Comparison of ENCODE assay signal across 11 cellular contexts in the genomic region with DNA sequence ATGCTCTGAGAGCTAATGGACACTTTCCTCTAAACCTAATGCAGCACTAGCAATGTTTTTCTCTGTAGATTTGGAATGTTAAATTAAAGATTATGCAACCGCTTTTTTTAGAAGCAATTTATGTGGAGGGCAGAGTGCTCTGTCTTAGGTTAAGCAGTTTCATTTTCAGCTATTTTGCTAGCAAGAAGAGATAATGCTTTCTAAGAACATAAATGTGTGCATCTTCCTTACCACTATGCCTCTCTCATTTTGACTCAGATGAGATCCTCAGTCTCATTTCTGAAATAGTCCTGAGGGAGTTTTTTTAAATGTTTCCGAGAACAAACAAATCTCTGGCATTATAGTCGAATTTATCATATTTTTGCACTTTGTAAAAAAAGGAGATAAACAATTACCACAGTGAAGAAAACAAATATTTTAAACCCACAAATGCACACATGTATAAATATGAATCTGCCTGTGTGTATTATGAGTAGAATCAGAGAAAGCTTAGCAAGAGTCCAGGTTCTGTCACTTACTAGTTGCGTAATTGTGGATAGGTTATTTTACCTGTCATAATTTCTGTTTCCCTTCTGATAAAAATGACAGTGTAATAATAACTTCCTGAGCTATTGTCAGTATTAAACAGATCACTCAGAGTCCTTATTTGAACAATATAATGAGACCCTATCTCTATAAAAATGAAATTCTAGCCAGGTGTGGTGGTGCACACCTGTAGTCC.
DNase-seq lines count a peak whose midpoint lies in the region; ATAC-seq and TF ChIP-seq lines count a peak whose summit lies in the region.
"Had no signal": no experiment of that assay in that cellular context is flagged by ENCODE, and none has a peak within 500 bp of the region (broad histone marks: within the 10 kb centered on the region; RNA-seq: fewer than 3 reads in every experiment).

No MANE protein-coding gene starts in this region.

- H3K36me3 ChIP-seq in mesenchymal stem cell (ENCODE audit: control insufficient read depth in 1 of 2, insufficient read depth in 2 of 2, low read depth in 1 of 2, low read length in 2 of 2) (no peaks in the 10 kb centered on the region), testis (ENCODE audit: low read depth, missing control alignments) (no peaks in the 10 kb centered on the region)
- H3K36me3 ChIP-seq: HAP-1 had no signal

- no peak for DNase-seq in activated CD8-positive, alpha-beta T cell treated with anti-CD3 and anti-CD28 coated beads for 36 hours
- DNase-seq in mesenchymal stem cell (no peak), GM19240 (ENCODE audit: insufficient read length, low spot score) (no peak), OCI-M2 (lab: John Stamatoyannopoulos, UW; ENCODE audit: unreplicated experiment) (no peak), testis (no peak)
- DNase-seq: activated CD4-positive, alpha-beta T cell treated with anti-CD3 and anti-CD28 coated beads for 1 hour; left colon had no signal

- H3K4ac ChIP-seq in mesenchymal stem cell (ENCODE audit: low read depth in 1 of 2, low read length in 2 of 2): no peak overlapping the region

- ATAC-seq in GM18870 (IDR thresholded peaks at IDR 0.05; ENCODE audit: unreplicated experiment) (peak; percentile 99), GM21447 (IDR thresholded peaks at IDR 0.05; ENCODE audit: unreplicated experiment) (peak; percentile 95), HG03095 (IDR thresholded peaks at IDR 0.05; ENCODE audit: unreplicated experiment) (peak; percentile 82)
- peak; percentile 88 for ATAC-seq in activated CD8-positive, alpha-beta T cell treated with anti-CD3 and anti-CD28 coated beads for 36 hours
- ATAC-seq: left colon had no signal

- H3K4me1 ChIP-seq in mesenchymal stem cell (ENCODE audit: control insufficient read depth, insufficient read depth, low read depth, low read length) (no peaks in the 10 kb centered on the region), testis (no peaks in the 10 kb centered on the region)
- H3K4me1 ChIP-seq: HAP-1 had no signal

- CTCF ChIA-PET in activated CD8-positive, alpha-beta T cell treated with anti-CD3 and anti-CD28 coated beads for 36 hours (lab: Charles Lee): interaction anchor here (1.2 kb wide), 1 partner anchor 99 kb away, joined by 3 read pairs; no protein-coding TSS in a partner anchor

- POLR2A ChIA-PET in activated CD8-positive, alpha-beta T cell treated with anti-CD3 and anti-CD28 coated beads for 36 hours (lab: Charles Lee): no interaction called here

- no peak overlapping the region for H3K14ac ChIP-seq in mesenchymal stem cell (ENCODE audit: low read length in 2 of 2)

- no peak overlapping the region for H4K91ac ChIP-seq in mesenchymal stem cell (ENCODE audit: low read length)

- no peak overlapping the region for H2BK15ac ChIP-seq in mesenchymal stem cell (ENCODE audit: low read depth, poor library complexity, severe bottlenecking)

- H2AK5ac ChIP-seq in mesenchymal stem cell (ENCODE audit: low read length, severe bottlenecking): no peak overlapping the region

- no peaks in the 10 kb centered on the region for H3K27me3 ChIP-seq in mesenchymal stem cell (ENCODE audit: control insufficient read depth in 1 of 2, insufficient read depth in 1 of 2, low read length in 2 of 2)
- H3K27me3 ChIP-seq in testis: no peaks in the 10 kb centered on the region

- no peak overlapping the region for H3K27ac ChIP-seq in mesenchymal stem cell (ENCODE audit: low read length, poor library complexity, severe bottlenecking)
- no peak overlapping the region for H3K27ac ChIP-seq in testis

- no peak overlapping the region for H3K18ac ChIP-seq in mesenchymal stem cell (ENCODE audit: low read depth in 1 of 2, low read length in 2 of 2)

- intact Hi-C loops in activated CD8-positive, alpha-beta T cell treated with anti-CD3 and anti-CD28 coated beads for 36 hours (cut with micrococcal nuclease): loop anchor here (5.0 kb wide), 1 partner anchor 94 kb away; no protein-coding TSS in a partner anchor
- intact Hi-C loops in testis (cut with DNase I; ENCODE audit: low total_unique reads): no loop called here

- peaks cover 17% of the 10 kb centered on the region for H3K4me1 Mint-ChIP-seq in activated CD8-positive, alpha-beta T cell treated with anti-CD3 and anti-CD28 coated beads for 36 hours (ENCODE audit: low read depth)

- no peak overlapping the region for H3K23ac ChIP-seq in mesenchymal stem cell (ENCODE audit: low read length in 2 of 2)

- H3K9me3 Mint-ChIP-seq in activated CD8-positive, alpha-beta T cell treated with anti-CD3 and anti-CD28 coated beads for 36 hours: no peaks in the 10 kb centered on the region

- H3K36me3 Mint-ChIP-seq in activated CD8-positive, alpha-beta T cell treated with anti-CD3 and anti-CD28 coated beads for 36 hours (ENCODE audit: low read depth): no peaks in the 10 kb centered on the region

- no peak overlapping the region for H3K4me3 ChIP-seq in mesenchymal stem cell (ENCODE audit: insufficient read depth in 1 of 2, low read depth in 1 of 2, low read length in 2 of 2)
- no peak overlapping the region for H3K4me3 ChIP-seq in testis
- H3K4me3 ChIP-seq: HAP-1 had no signal

- no peak overlapping the region for H3K4me3 Mint-ChIP-seq in activated CD8-positive, alpha-beta T cell treated with anti-CD3 and anti-CD28 coated beads for 36 hours

- H4K8ac ChIP-seq in mesenchymal stem cell (ENCODE audit: low read length): no peak overlapping the region

- TF ChIP-seq CTCF in activated CD8-positive, alpha-beta T cell treated with anti-CD3 and anti-CD28 coated beads for 36 hours (IDR thresholded peaks at IDR 0.05): no peak
- no peak for TF ChIP-seq CTCF in testis (IDR thresholded peaks at IDR 0.05)

- no peak overlapping the region for H2BK120ac ChIP-seq in mesenchymal stem cell (ENCODE audit: low read depth, low read length)

- no peak overlapping the region for H2AFZ ChIP-seq in mesenchymal stem cell (ENCODE audit: low read depth, low read length)

- no peaks in the 10 kb centered on the region for H3K9me3 ChIP-seq in mesenchymal stem cell (ENCODE audit: control insufficient read depth, low read length)
- no peaks in the 10 kb centered on the region for H3K9me3 ChIP-seq in testis
- H3K9me3 ChIP-seq: HAP-1 had no signal

- H3K79me1 ChIP-seq in mesenchymal stem cell (replicated peaks; ENCODE audit: low read length, poor library complexity, severe bottlenecking): no peaks in the 10 kb centered on the region

- H3K27ac Mint-ChIP-seq in activated CD8-positive, alpha-beta T cell treated with anti-CD3 and anti-CD28 coated beads for 36 hours: no peak overlapping the region

- H3K27me3 Mint-ChIP-seq in activated CD8-positive, alpha-beta T cell treated with anti-CD3 and anti-CD28 coated beads for 36 hours: peaks cover 1% of the 10 kb centered on the region

- no peak overlapping the region for H2BK5ac ChIP-seq in mesenchymal stem cell (ENCODE audit: low read depth, low read length, poor library complexity, severe bottlenecking)

- H3K4me2 ChIP-seq in mesenchymal stem cell (ENCODE audit: low read length, poor library complexity, severe bottlenecking): no peak overlapping the region

- no CpG with 5 or more reads among the region's 4 CpGs for WGBS in mesenchymal stem cell
- 56 to 66% methylated on average over 4 of the region's 4 CpGs for WGBS in testis, 2 donors

- H2BK12ac ChIP-seq in mesenchymal stem cell (ENCODE audit: low read length in 2 of 2): no peak overlapping the region

- H3K9ac ChIP-seq in mesenchymal stem cell (ENCODE audit: low read length): no peak overlapping the region

- no peak for TF ChIP-seq POLR2A in testis (IDR thresholded peaks at IDR 0.05)
